Comparison of ENCODE assay signal across 8 cellular contexts in genomic region chr20:45935416-45936046, GRCh38. TPM values are rescaled to one million over a fixed set of nuclear protein-coding genes. Genes with fewer than 3 reads are reported as not detected.
DNase-seq lines count a peak whose midpoint lies in the region; ATAC-seq and TF ChIP-seq lines count a peak whose summit lies in the region.

No MANE protein-coding gene starts in this region.

- H3K9me3 Mint-ChIP-seq in HFFc6, result no peaks in the 10 kb centered on the region
- H3K9me3 Mint-ChIP-seq in T-helper 2 cell treated with Interferon-gamma antibody and Interleukin-4, amounts not matched to agents 5 μg/mL and 100 μg/mL, for 36 hours, result no peaks in the 10 kb centered on the region

- H3K27ac Mint-ChIP-seq in HFFc6, result peak overlapping the region; percentile 91
- H3K27ac Mint-ChIP-seq in T-helper 2 cell treated with Interferon-gamma antibody and Interleukin-4, amounts not matched to agents 5 μg/mL and 100 μg/mL, for 36 hours, result peak overlapping the region; percentile 89

- peak overlapping the region; percentile 73 for H3K4me2 ChIP-seq in DND-41 (ENCODE audit: insufficient read depth, low read length)

- peaks cover 57% of the 10 kb centered on the region for H3K79me2 ChIP-seq in DND-41 (ENCODE audit: insufficient read depth, low read length)

- peaks cover 32% of the 10 kb centered on the region for H3K4me1 Mint-ChIP-seq in HFFc6 (ENCODE audit: low read depth)
- H3K4me1 Mint-ChIP-seq in T-helper 2 cell treated with Interferon-gamma antibody and Interleukin-4, amounts not matched to agents 5 μg/mL and 100 μg/mL, for 36 hours (ENCODE audit: low read depth), result peaks cover 23% of the 10 kb centered on the region

- H3K27me3 ChIP-seq in DND-41 (ENCODE audit: insufficient read depth, low read length, poor library complexity) (no peaks in the 10 kb centered on the region), foreskin keratinocyte (no peaks in the 10 kb centered on the region)

- TF ChIP-seq CTCF in DND-41 (IDR thresholded peaks at IDR 0.05; ENCODE audit: borderline replicate concordance, extremely low read depth, low read length, poor library complexity, severe bottlenecking), result no peak
- TF ChIP-seq CTCF in HFFc6 (IDR thresholded peaks at IDR 0.05), result no peak
- no peak for TF ChIP-seq CTCF in foreskin keratinocyte (conservative IDR thresholded peaks at IDR 0.05)

- no peak for DNase-seq in DND-41
- DNase-seq in HFFc6, result no peak
- no peak for DNase-seq in T-helper 2 cell treated with Interferon-gamma antibody and Interleukin-4, amounts not matched to agents 5 μg/mL and 100 μg/mL, for 36 hours (ENCODE audit: low spot score)
- DNase-seq in foreskin keratinocyte, result no peak
- DNase-seq in pons (ENCODE audit: low spot score), result peak; percentile 37
- no peak for DNase-seq in NCI-H2196 treated with DMSO at 0.1 percent for 48 hours (lab: John Stamatoyannopoulos, UW; ENCODE audit: unreplicated experiment)
- DNase-seq in NCI-H524 treated with DMSO at 0.1 percent for 48 hours (lab: John Stamatoyannopoulos, UW), result no peak

- H3K36me3 Mint-ChIP-seq in HFFc6 (ENCODE audit: low read depth), result peaks cover 22% of the 10 kb centered on the region
- peaks cover 35% of the 10 kb centered on the region for H3K36me3 Mint-ChIP-seq in T-helper 2 cell treated with Interferon-gamma antibody and Interleukin-4, amounts not matched to agents 5 μg/mL and 100 μg/mL, for 36 hours (ENCODE audit: low read depth)

- H4K20me1 ChIP-seq in DND-41 (ENCODE audit: insufficient read depth, low read length), result peaks cover 38% of the 10 kb centered on the region

- no peak for ATAC-seq in DND-41 (ENCODE audit: insufficient read depth, low read depth)
- ATAC-seq in foreskin keratinocyte, result peak; percentile 9
- ATAC-seq in HG03175 (IDR thresholded peaks at IDR 0.05; ENCODE audit: unreplicated experiment), result no peak

- peak overlapping the region; percentile 91 for H3K4me3 Mint-ChIP-seq in HFFc6
- H3K4me3 Mint-ChIP-seq in T-helper 2 cell treated with Interferon-gamma antibody and Interleukin-4, amounts not matched to agents 5 μg/mL and 100 μg/mL, for 36 hours, result peak overlapping the region; percentile 94

- peak overlapping the region; percentile 100 for H3K9ac ChIP-seq in DND-41 (ENCODE audit: low read depth, low read length)

- H3K4me1 ChIP-seq in DND-41 (ENCODE audit: insufficient read depth, low read length), result peaks cover 27% of the 10 kb centered on the region
- H3K4me1 ChIP-seq in foreskin keratinocyte, result peaks cover 3% of the 10 kb centered on the region

- H3K36me3 ChIP-seq in DND-41 (ENCODE audit: insufficient read depth, low read length), result peaks cover 43% of the 10 kb centered on the region

- H3K27me3 Mint-ChIP-seq in HFFc6 (ENCODE audit: insufficient read depth), result peaks cover 3% of the 10 kb centered on the region; the same call in 1 of the 2 replicates
- no peaks in the 10 kb centered on the region for H3K27me3 Mint-ChIP-seq in T-helper 2 cell treated with Interferon-gamma antibody and Interleukin-4, amounts not matched to agents 5 μg/mL and 100 μg/mL, for 36 hours (ENCODE audit: low read depth)

- H3K27ac ChIP-seq in DND-41 (ENCODE audit: low read length), result peak overlapping the region; percentile 91
- H3K27ac ChIP-seq in foreskin keratinocyte, result peak overlapping the region; percentile 51

- peak overlapping the region; percentile 93 to 97 for H3K4me3 ChIP-seq in DND-41 (ENCODE audit: low read depth in 1 of 2, low read length in 2 of 2)

- peak overlapping the region; percentile 73 for H2AFZ ChIP-seq in DND-41 (ENCODE audit: low read depth, low read length)

- no peaks in the 10 kb centered on the region for H3K9me3 ChIP-seq in DND-41 (ENCODE audit: insufficient read depth, low read length, severe bottlenecking)

RNA-seq across cellular contexts. Expression of gene PCIF1, which starts 1.0 kb away (rescaled TPM):
- 10 to 100 TPM; 14.8 to 23.1 (median 19.5) TPM for total RNA-seq in HFFc6 (2021; fragmentation: NEBNext Ultra II Directional; extraction: Animal tissue kit (Norgen Biotek cat#: 25700))
- total RNA-seq in foreskin keratinocyte, result 14.6 and 17.2 TPM in 2 replicates
- 19.3 and 20.7 TPM in 2 replicates for polyA plus RNA-seq in foreskin keratinocyte

RNA-seq across cellular contexts. Expression of gene PLTP, which starts 23.6 kb away (rescaled TPM):
- 10 to 100 TPM in 5 of 6 experiments, 1 to 10 TPM in 1; 8.3 to 13.6 (median 11.1) TPM for total RNA-seq in HFFc6 (2021; fragmentation: NEBNext Ultra II Directional; extraction: Animal tissue kit (Norgen Biotek cat#: 25700))
- total RNA-seq in foreskin keratinocyte, result 58.8 and 59.5 TPM in 2 replicates
- polyA plus RNA-seq in foreskin keratinocyte, result 82.8 and 86.4 TPM in 2 replicates

RNA-seq across cellular contexts. Expression of gene ZNF335, which starts 36.5 kb away (rescaled TPM):
- 10 to 100 TPM; 13.1 to 14.6 (median 13.5) TPM for total RNA-seq in HFFc6 (2021; fragmentation: NEBNext Ultra II Directional; extraction: Animal tissue kit (Norgen Biotek cat#: 25700))
- total RNA-seq in foreskin keratinocyte, result 14.2 and 15.7 TPM in 2 replicates
- polyA plus RNA-seq in foreskin keratinocyte, result 8.3 and 8.6 TPM in 2 replicates

RNA-seq across cellular contexts. Expression of gene CTSA, which starts 44.4 kb away (rescaled TPM):
- total RNA-seq in HFFc6 (2021; fragmentation: NEBNext Ultra II Directional; extraction: Animal tissue kit (Norgen Biotek cat#: 25700)), result 100 to 1,000 TPM; 133 to 176 (median 155) TPM
- 37.3 and 43.8 TPM in 2 replicates for total RNA-seq in foreskin keratinocyte
- 49.9 and 54.5 TPM in 2 replicates for polyA plus RNA-seq in foreskin keratinocyte

RNA-seq across cellular contexts. Expression of gene NEURL2, which starts 44.5 kb away (rescaled TPM):
- 1 to 10 TPM; 1.5 to 2.3 (median 1.9) TPM for total RNA-seq in HFFc6 (2021; fragmentation: NEBNext Ultra II Directional; extraction: Animal tissue kit (Norgen Biotek cat#: 25700))
- 1.1 and 1.2 TPM in 2 replicates for total RNA-seq in foreskin keratinocyte
- polyA plus RNA-seq in foreskin keratinocyte, result 1.1 and 1.2 TPM in 2 replicates
